ENCODE assay signal across 29 cellular contexts in genomic region chr17:65265276-65265675, GRCh38.
"Had no signal": no experiment of that assay in that cellular context is flagged by ENCODE, and none has a peak within 500 bp of the region (broad histone marks: within the 10 kb centered on the region; RNA-seq: fewer than 3 reads in every experiment).

No MANE protein-coding gene starts in this region.

- H2AFZ ChIP-seq: parathyroid adenoma had no signal

- H3K27ac Mint-ChIP-seq: activated T-helper 2 cell treated with anti-CD3 and anti-CD28 coated beads, Interferon-gamma antibody, Interleukin-2, Interleukin-4, amounts not matched to agents 10 μg/mL and 5 μg/mL and 100 μg/mL, durations not matched to agents 14 hours and 24 hours and 36 hours; immature natural killer cell; mesothelial cell of epicardium; naive B cell had no signal

- H3K4me3 Mint-ChIP-seq: immature natural killer cell, mesothelial cell of epicardium, naive B cell, neural crest cell had no signal

- H3K27me3 ChIP-seq: heart left ventricle, right atrium auricular region, SJCRH30 had no signal

- FAIRE-seq: kidney, TTC549, urothelium cell line had no signal

- H3K4me1 Mint-ChIP-seq: naive B cell had no signal

- DNase-seq: activated CD4-positive, alpha-beta T cell treated with anti-CD3 and anti-CD28 coated beads for 48 hours; activated naive CD4-positive, alpha-beta T cell; activated T-cell treated with anti-CD3 and anti-CD28 coated beads, Interleukin-2, amount 50 U/mL, for 1 hour; amygdala; caudate nucleus; cortex of kidney; foreskin fibroblast; heart left ventricle; hypothalamus; immature natural killer cell; kidney; left colon; naive B cell; nucleus accumbens; SJCRH30; spleen; stimulated activated naive CD4-positive, alpha-beta T cell treated with Interleukin-2 at 50 U/mL for 16 hours; T-helper 9 cell; trophoblast cell had no signal

- H3K9me3 ChIP-seq: SJCRH30, thoracic aorta had no signal

- H3K4me1 ChIP-seq: heart left ventricle, parathyroid adenoma, right atrium auricular region, SJCRH30 had no signal

- H3K36me3 Mint-ChIP-seq: immature natural killer cell, mesothelial cell of epicardium, naive B cell had no signal

- H3K79me2 ChIP-seq: parathyroid adenoma had no signal

- H3K4me3 ChIP-seq: heart left ventricle, right atrium auricular region, SJCRH30, spleen, thoracic aorta had no signal

- H3K9ac ChIP-seq: parathyroid adenoma had no signal

- H3K36me3 ChIP-seq: heart left ventricle, right atrium auricular region, SJCRH30, spleen, thoracic aorta had no signal

- H3K27ac ChIP-seq: heart left ventricle, parathyroid adenoma, right atrium auricular region, SJCRH30, spleen, thoracic aorta, VCaP had no signal

- ATAC-seq: esophagus mucosa, heart left ventricle, left colon had no signal
